9 cellular contexts compared by ENCODE assay signal in genomic region chr10:99534939-99535763, GRCh38. TPM values are rescaled to one million over a fixed set of nuclear protein-coding genes. Genes with fewer than 3 reads are reported as not detected.
DNase-seq lines count a peak whose midpoint lies in the region; ATAC-seq and TF ChIP-seq lines count a peak whose summit lies in the region.
"Had no signal": no experiment of that assay in that cellular context is flagged by ENCODE, and none has a peak within 500 bp of the region (broad histone marks: within the 10 kb centered on the region; RNA-seq: fewer than 3 reads in every experiment).

No MANE protein-coding gene starts in this region.

- peaks cover 88% of the 10 kb centered on the region for H3K27me3 Mint-ChIP-seq in activated CD4-positive, alpha-beta memory T cell treated with anti-CD3 and anti-CD28 coated beads for 36 hours
- H3K27me3 Mint-ChIP-seq in activated CD4-positive, alpha-beta memory T cell treated with anti-CD3 and anti-CD28 coated beads, Interleukin-2, amount 10 ng/mL, durations not matched to agents 7 days and 5 days = peaks cover 90% of the 10 kb centered on the region
- peaks cover 88% of the 10 kb centered on the region for H3K27me3 Mint-ChIP-seq in activated T-helper 1 cell treated with anti-CD3 and anti-CD28 coated beads, Interleukin-12 subunit alpha, Interleukin-12 subunit beta, Interleukin-2, Interleukin-4 antibody, amounts not matched to agents 30 ng/mL and 10 ng/mL and 1 ng/mL, durations not matched to agents 14 hours and 24 hours and 36 hours (ENCODE audit: insufficient read depth)

- H3K4me3 Mint-ChIP-seq in activated CD4-positive, alpha-beta memory T cell treated with anti-CD3 and anti-CD28 coated beads for 36 hours = peak overlapping the region; percentile 51
- no peak overlapping the region for H3K4me3 Mint-ChIP-seq in activated CD4-positive, alpha-beta memory T cell treated with anti-CD3 and anti-CD28 coated beads, Interleukin-2, amount 10 ng/mL, durations not matched to agents 7 days and 5 days
- H3K4me3 Mint-ChIP-seq in activated T-helper 1 cell treated with anti-CD3 and anti-CD28 coated beads, Interleukin-12 subunit alpha, Interleukin-12 subunit beta, Interleukin-2, Interleukin-4 antibody, amounts not matched to agents 30 ng/mL and 10 ng/mL and 1 ng/mL, durations not matched to agents 14 hours and 24 hours and 36 hours = peak overlapping the region; percentile 26

- H3K36me3 ChIP-seq in left lung (no peaks in the 10 kb centered on the region), transverse colon (no peaks in the 10 kb centered on the region)

- H3K27ac Mint-ChIP-seq in activated CD4-positive, alpha-beta memory T cell treated with anti-CD3 and anti-CD28 coated beads for 36 hours = no peak overlapping the region
- H3K27ac Mint-ChIP-seq in activated CD4-positive, alpha-beta memory T cell treated with anti-CD3 and anti-CD28 coated beads, Interleukin-2, amount 10 ng/mL, durations not matched to agents 7 days and 5 days = no peak overlapping the region
- H3K27ac Mint-ChIP-seq in activated T-helper 1 cell treated with anti-CD3 and anti-CD28 coated beads, Interleukin-12 subunit alpha, Interleukin-12 subunit beta, Interleukin-2, Interleukin-4 antibody, amounts not matched to agents 30 ng/mL and 10 ng/mL and 1 ng/mL, durations not matched to agents 14 hours and 24 hours and 36 hours = peak overlapping the region; percentile 74

- intact Hi-C loops in activated CD4-positive, alpha-beta memory T cell treated with anti-CD3 and anti-CD28 coated beads for 36 hours (cut with micrococcal nuclease) = loop anchor here (5.0 kb wide), 1 partner anchor 303 kb away; no protein-coding TSS in a partner anchor
- intact Hi-C loops in activated T-helper 1 cell treated with anti-CD3 and anti-CD28 coated beads, Interleukin-12 subunit alpha, Interleukin-12 subunit beta, Interleukin-2, Interleukin-4 antibody, amounts not matched to agents 30 ng/mL and 10 ng/mL and 1 ng/mL, durations not matched to agents 14 hours and 24 hours and 36 hours (cut with micrococcal nuclease) = loop anchor here (5.0 to 10.0 kb wide), 5 partner anchors 303 to 1602 kb away; partner anchors contain the start of genes CRTAC1 and PAX2
- intact Hi-C loops in left lung (cut with DNase I) (no loop called here), transverse colon (cut with DNase I; ENCODE audit: low total_unique reads) (loop anchor here (5.0 kb wide), 1 partner anchor 103 kb away; the partner anchor contains the start of gene GOT1)

- CTCF ChIA-PET in activated CD4-positive, alpha-beta memory T cell treated with anti-CD3 and anti-CD28 coated beads for 36 hours (lab: Charles Lee) = interaction anchor here (0.7 to 0.9 kb wide), 2 partner anchors 22 to 24 kb away, joined by 3 read pairs; no protein-coding TSS in a partner anchor
- CTCF ChIA-PET in activated CD4-positive, alpha-beta memory T cell treated with anti-CD3 and anti-CD28 coated beads, Interleukin-2, amount 10 ng/mL, durations not matched to agents 7 days and 5 days (lab: Charles Lee) = interaction anchor here (1.4 kb wide), 1 partner anchor 99 kb away, joined by 3 read pairs; no protein-coding TSS in a partner anchor

- H3K9me3 ChIP-seq in left lung = no peaks in the 10 kb centered on the region
- H3K9me3 ChIP-seq in transverse colon = no peaks in the 10 kb centered on the region

- ATAC-seq in left lung = peak; percentile 62
- ATAC-seq in GM21786 (IDR thresholded peaks at IDR 0.05; ENCODE audit: unreplicated experiment) = no peak
- ATAC-seq in GM21360 (IDR thresholded peaks at IDR 0.05; ENCODE audit: unreplicated experiment) = no peak
- ATAC-seq in HG02852 (IDR thresholded peaks at IDR 0.05; ENCODE audit: unreplicated experiment) = no peak

- TF ChIP-seq CTCF in left lung (IDR thresholded peaks at IDR 0.05) (no peak), transverse colon (IDR thresholded peaks at IDR 0.05) (no peak)

- peaks cover 34% of the 10 kb centered on the region for H3K4me1 Mint-ChIP-seq in activated CD4-positive, alpha-beta memory T cell treated with anti-CD3 and anti-CD28 coated beads for 36 hours (ENCODE audit: low read depth)
- H3K4me1 Mint-ChIP-seq in activated CD4-positive, alpha-beta memory T cell treated with anti-CD3 and anti-CD28 coated beads, Interleukin-2, amount 10 ng/mL, durations not matched to agents 7 days and 5 days = peaks cover 38% of the 10 kb centered on the region
- peaks cover 27% of the 10 kb centered on the region for H3K4me1 Mint-ChIP-seq in activated T-helper 1 cell treated with anti-CD3 and anti-CD28 coated beads, Interleukin-12 subunit alpha, Interleukin-12 subunit beta, Interleukin-2, Interleukin-4 antibody, amounts not matched to agents 30 ng/mL and 10 ng/mL and 1 ng/mL, durations not matched to agents 14 hours and 24 hours and 36 hours (ENCODE audit: low read depth)

- H3K36me3 Mint-ChIP-seq in activated CD4-positive, alpha-beta memory T cell treated with anti-CD3 and anti-CD28 coated beads for 36 hours = no peaks in the 10 kb centered on the region
- peaks cover 3% of the 10 kb centered on the region for H3K36me3 Mint-ChIP-seq in activated CD4-positive, alpha-beta memory T cell treated with anti-CD3 and anti-CD28 coated beads, Interleukin-2, amount 10 ng/mL, durations not matched to agents 7 days and 5 days (ENCODE audit: low read depth)
- peaks cover 3% of the 10 kb centered on the region for H3K36me3 Mint-ChIP-seq in activated T-helper 1 cell treated with anti-CD3 and anti-CD28 coated beads, Interleukin-12 subunit alpha, Interleukin-12 subunit beta, Interleukin-2, Interleukin-4 antibody, amounts not matched to agents 30 ng/mL and 10 ng/mL and 1 ng/mL, durations not matched to agents 14 hours and 24 hours and 36 hours (ENCODE audit: low read depth)

- POLR2A ChIA-PET in activated CD4-positive, alpha-beta memory T cell treated with anti-CD3 and anti-CD28 coated beads for 36 hours (lab: Charles Lee) = interaction anchor here (1.0 kb wide), 1 partner anchor 31 kb away, joined by 3 read pairs; no protein-coding TSS in a partner anchor
- POLR2A ChIA-PET in activated CD4-positive, alpha-beta memory T cell treated with anti-CD3 and anti-CD28 coated beads, Interleukin-2, amount 10 ng/mL, durations not matched to agents 7 days and 5 days (lab: Charles Lee) = interaction anchor here (0.9 kb wide), 1 partner anchor 103 kb away, joined by 3 read pairs; no protein-coding TSS in a partner anchor

- no peak overlapping the region for H3K27ac ChIP-seq in left lung
- H3K27ac ChIP-seq in transverse colon = peak overlapping the region; percentile 86 to 94 (median 90)

- H3K27me3 ChIP-seq in left lung (peaks cover 100% of the 10 kb centered on the region in 2 donors), transverse colon (peaks cover 100% of the 10 kb centered on the region)

- no peak for TF ChIP-seq EP300 in transverse colon (IDR thresholded peaks at IDR 0.05; ENCODE audit: low read depth)

- WGBS in transverse colon (ENCODE audit: low coverage in 1 of 2), 2 donors = 1% methylated on average over 57 of the region's 100 CpGs; no CpG with 5 or more reads in 1 of the 2 donors

- peak; percentile 34 for DNase-seq in activated CD4-positive, alpha-beta memory T cell treated with anti-CD3 and anti-CD28 coated beads for 36 hours
- no peak for DNase-seq in activated CD4-positive, alpha-beta memory T cell treated with anti-CD3 and anti-CD28 coated beads, Interleukin-2, amount 10 ng/mL, durations not matched to agents 7 days and 5 days
- peak; percentile 6 for DNase-seq in activated T-helper 1 cell treated with anti-CD3 and anti-CD28 coated beads, Interleukin-12 subunit alpha, Interleukin-12 subunit beta, Interleukin-2, Interleukin-4 antibody, amounts not matched to agents 30 ng/mL and 10 ng/mL and 1 ng/mL, durations not matched to agents 14 hours and 24 hours and 36 hours (ENCODE audit: low spot score)
- DNase-seq in left lung (peak in 1 of 2 donors; percentile 82), transverse colon (peak; percentile 32)

- peaks cover 16 to 59% of the 10 kb centered on the region in 2 donors for H3K4me1 ChIP-seq in left lung
- peaks cover under 1 to 49% (median 34%) of the 10 kb centered on the region in 4 donors for H3K4me1 ChIP-seq in transverse colon

- in situ Hi-C loops in transverse colon (cut with MboI; ENCODE audit: low pct_ligation_motif_present in 1 of 4, low pct_unique_long_range_greater_than_20kb in 1 of 4, low sequenced_read_pairs in 3 of 4) = no loop called here

- no peak for TF ChIP-seq POLR2A in transverse colon (IDR thresholded peaks at IDR 0.05)

- H3K4me3 ChIP-seq in left lung (peak overlapping the region in 1 of 2 donors; percentile 22), transverse colon (peak overlapping the region; percentile 46 to 55 (median 49))

- no peaks in the 10 kb centered on the region for H3K9me3 Mint-ChIP-seq in activated CD4-positive, alpha-beta memory T cell treated with anti-CD3 and anti-CD28 coated beads for 36 hours
- H3K9me3 Mint-ChIP-seq in activated CD4-positive, alpha-beta memory T cell treated with anti-CD3 and anti-CD28 coated beads, Interleukin-2, amount 10 ng/mL, durations not matched to agents 7 days and 5 days = no peaks in the 10 kb centered on the region
- peaks cover 7% of the 10 kb centered on the region for H3K9me3 Mint-ChIP-seq in activated T-helper 1 cell treated with anti-CD3 and anti-CD28 coated beads, Interleukin-12 subunit alpha, Interleukin-12 subunit beta, Interleukin-2, Interleukin-4 antibody, amounts not matched to agents 30 ng/mL and 10 ng/mL and 1 ng/mL, durations not matched to agents 14 hours and 24 hours and 36 hours

RNA-seq across cellular contexts. Expression of gene NKX2-3, which starts 2.4 kb away (rescaled TPM):
- total RNA-seq in activated CD4-positive, alpha-beta memory T cell treated with anti-CD3 and anti-CD28 coated beads for 36 hours = not detected
- total RNA-seq in activated CD4-positive, alpha-beta memory T cell treated with anti-CD3 and anti-CD28 coated beads, Interleukin-2, amount 10 ng/mL, durations not matched to agents 7 days and 5 days = not detected
- total RNA-seq in activated T-helper 1 cell treated with anti-CD3 and anti-CD28 coated beads, Interleukin-12 subunit alpha, Interleukin-12 subunit beta, Interleukin-2, Interleukin-4 antibody, amounts not matched to agents 30 ng/mL and 10 ng/mL and 1 ng/mL, durations not matched to agents 14 hours and 24 hours and 36 hours = not detected in 2 replicates
- not detected for total RNA-seq in left lung
- total RNA-seq in transverse colon = 10 to 100 TPM in 2 of 4 donors, 1 to 10 TPM in 2; 7.0 to 11.1 (median 9.7) TPM
- total RNA-seq: T-helper 2 cell treated with Interferon-gamma antibody and Interleukin-4, amounts not matched to agents 100 ng/mL and 5 ng/mL, for 36 hours had no signal

Comparison
In these comparisons a context has a peak if more than half of its experiments do, and no peak if none do; other contexts are left out.
1. H3K27ac ChIP-seq: peak in transverse colon (4 of 4); none in left lung (0 of 2).
2. intact Hi-C loops: an anchor here in activated CD4-positive, alpha-beta memory T cell treated with anti-CD3 and anti-CD28 coated beads for 36 hours (5.0 kb wide), activated T-helper 1 cell treated with anti-CD3 and anti-CD28 coated beads, Interleukin-12 subunit alpha, Interleukin-12 subunit beta, Interleukin-2, Interleukin-4 antibody, amounts not matched to agents 30 ng/mL and 10 ng/mL and 1 ng/mL, durations not matched to agents 14 hours and 24 hours and 36 hours (5.0 to 10.0 kb wide) and transverse colon (5.0 kb wide); none called in left lung.